ENCODE assay signal across 1 cellular context in genomic region chr19:6216996-6217751, GRCh38.
A peak's percentile ranks its signal among the peaks of the same experiment; 100 is the strongest.
TF ChIP-seq lines count a peak whose summit lies in the region.

No MANE protein-coding gene starts in this region.

TF ChIP-seq in SK-N-SH, 30 proteins besides CTCF, POLR2A, EP300 and RAD21 (continued from another document):
- no peak for TF ChIP-seq REST (IDR thresholded peaks at IDR 0.05; ENCODE audit: low read depth, low read length)
- peak; percentile 68 for TF ChIP-seq CHD2 (IDR thresholded peaks at IDR 0.05; ENCODE audit: low read length, partially characterized antibody)
- TF ChIP-seq NFIC (IDR thresholded peaks at IDR 0.05; ENCODE audit: borderline replicate concordance): no peak
- no peak for TF ChIP-seq TCF12 (IDR thresholded peaks at IDR 0.05)
- peak; percentile 65 for TF ChIP-seq GATA2 (CRISPR knock-in tag; IDR thresholded peaks at IDR 0.05)
- TF ChIP-seq MXI1 (IDR thresholded peaks at IDR 0.05; ENCODE audit: low read depth, low read length): no peak; the same call in 1 of the 2 replicates
- no peak for TF ChIP-seq YY1 (IDR thresholded peaks at IDR 0.05; ENCODE audit: low read depth)
- peak; percentile 20; the same call in 1 of the 2 replicates for TF ChIP-seq USF2 (IDR thresholded peaks at IDR 0.05; ENCODE audit: borderline replicate concordance, low read depth, low read length)
- TF ChIP-seq FOSL2 (IDR thresholded peaks at IDR 0.05; ENCODE audit: borderline replicate concordance, low read depth): no peak
- no peak for TF ChIP-seq EZH2phosphoT487 (IDR thresholded peaks at IDR 0.05; ENCODE audit: borderline replicate concordance, low read depth)
- no peak for TF ChIP-seq SIN3A (IDR thresholded peaks at IDR 0.05; ENCODE audit: borderline replicate concordance, low read depth, low read length)
TF ChIP-seq in SK-N-SH: peak in this region for 4.
